ENCODE assay signal across 9 cellular contexts in the genomic region with DNA sequence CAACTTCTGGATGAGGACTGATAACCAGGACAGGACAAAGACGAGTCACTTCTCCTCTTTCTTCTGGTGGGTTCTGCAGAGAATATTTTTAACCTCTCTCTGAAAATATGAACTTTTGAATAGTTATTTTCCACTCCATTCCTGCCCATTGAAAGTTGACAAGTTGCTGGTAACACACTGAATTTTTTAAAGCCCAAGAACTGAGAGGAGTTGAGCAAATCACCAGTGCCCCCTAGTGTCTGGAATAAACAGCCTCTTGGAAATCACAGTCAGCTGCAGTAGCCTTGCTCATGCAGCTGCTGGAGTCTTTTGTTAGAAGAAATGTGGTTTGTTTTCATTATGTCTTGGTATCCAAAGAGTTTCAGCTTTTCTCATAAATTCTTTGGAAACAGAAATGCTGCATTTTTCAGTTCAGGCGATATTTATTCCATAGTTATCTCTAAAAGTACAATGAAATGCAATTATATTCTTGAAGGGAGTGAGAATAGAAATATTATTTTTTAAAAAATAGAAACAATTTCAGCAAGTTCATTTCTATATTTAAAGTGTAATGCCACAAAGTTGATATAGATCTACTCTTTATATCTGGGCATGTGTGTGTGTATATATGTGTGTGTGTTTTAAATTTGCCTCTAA.
DNase-seq lines count a peak whose midpoint lies in the region; ATAC-seq and TF ChIP-seq lines count a peak whose summit lies in the region.
"Had no signal": no experiment of that assay in that cellular context is flagged by ENCODE, and none has a peak within 500 bp of the region (broad histone marks: within the 10 kb centered on the region; RNA-seq: fewer than 3 reads in every experiment).

No MANE protein-coding gene starts in this region.

- no peaks in the 10 kb centered on the region for H3K36me3 ChIP-seq in hepatocyte (replicated peaks; ENCODE audit: insufficient read depth, low read depth)
- H3K36me3 ChIP-seq in skeletal muscle satellite cell (ENCODE audit: insufficient read depth, low read length): no peaks in the 10 kb centered on the region
- H3K36me3 ChIP-seq: neutrophil had no signal

- TF ChIP-seq CTCF in GM12865 (IDR thresholded peaks at IDR 0.05; ENCODE audit: insufficient read depth, low read depth, low read length, missing control alignments) (peak; percentile 78), hepatocyte (IDR thresholded peaks at IDR 0.05; ENCODE audit: poor library complexity) (peak; percentile 96)

- no peaks in the 10 kb centered on the region for H3K9me2 ChIP-seq in hepatocyte (replicated peaks; ENCODE audit: insufficient read depth)

- no peaks in the 10 kb centered on the region for H4K20me1 ChIP-seq in hepatocyte (ENCODE audit: insufficient read depth, poor library complexity, severe bottlenecking)

- peak overlapping the region; percentile 48 for H3K9ac ChIP-seq in skeletal muscle satellite cell (ENCODE audit: low read depth, low read length)

- peak overlapping the region; percentile 4 for H3K4me2 ChIP-seq in hepatocyte
- H3K4me2 ChIP-seq in skeletal muscle satellite cell (ENCODE audit: low read length): peak overlapping the region; percentile 36

- no peak overlapping the region for H3K27ac ChIP-seq in hepatocyte
- H3K27ac ChIP-seq: neutrophil had no signal

- H3K9me3 ChIP-seq in hepatocyte (ENCODE audit: low read depth): no peaks in the 10 kb centered on the region
- H3K9me3 ChIP-seq in skeletal muscle satellite cell (replicated peaks; ENCODE audit: low read length): peaks cover 4% of the 10 kb centered on the region
- H3K9me3 ChIP-seq: neutrophil had no signal

- no peak overlapping the region for H2AFZ ChIP-seq in hepatocyte

- H3K79me2 ChIP-seq in hepatocyte: no peaks in the 10 kb centered on the region

- H3K4me1 ChIP-seq in hepatocyte (ENCODE audit: insufficient read depth): peaks cover 4% of the 10 kb centered on the region
- peaks cover 34% of the 10 kb centered on the region for H3K4me1 ChIP-seq in skeletal muscle satellite cell (ENCODE audit: control insufficient read depth, insufficient read depth, low read length)

- DNase-seq in GM12865 (ENCODE audit: low read depth) (peak; percentile 88), NCI-H1436 (lab: John Stamatoyannopoulos, UW) (peak; percentile 82), T-helper 2 cell (peak in 4 of 5 experiments; percentile 17 to 80 (median 39)), anterior cingulate cortex (lab: John Stamatoyannopoulos, UW) (peak in 52 of 58 donors; percentile 1 to 82 (median 38)), hepatocyte (ENCODE audit: low spot score) (peak; percentile 88)

- WGBS in hepatocyte (ENCODE audit: low lambda C conversion rate, missing lambda C conversion rate): 7% methylated on average over 2 of the region's 2 CpGs

- peak; percentile 87 for ATAC-seq in HG02610 (IDR thresholded peaks at IDR 0.05; ENCODE audit: unreplicated experiment)
- no peak for ATAC-seq in HG03097 (IDR thresholded peaks at IDR 0.05; ENCODE audit: low FRiP score, unreplicated experiment)

- no peak overlapping the region for H3K4me3 ChIP-seq in GM12865 (ENCODE audit: low read depth, low read length)
- no peak overlapping the region for H3K4me3 ChIP-seq in hepatocyte
- H3K4me3 ChIP-seq in skeletal muscle satellite cell (ENCODE audit: low read length): no peak overlapping the region

- no peaks in the 10 kb centered on the region for H3K27me3 ChIP-seq in hepatocyte
- no peaks in the 10 kb centered on the region for H3K27me3 ChIP-seq in skeletal muscle satellite cell (ENCODE audit: control insufficient read depth, insufficient read depth, low read length)
- H3K27me3 ChIP-seq: neutrophil had no signal

Comparison
In these comparisons a context has a peak if more than half of its experiments do, and no peak if none do; other contexts are left out.
1. DNase-seq: peak in every context shown above with its lines; median percentile 88 in GM12865; 88 in hepatocyte; 82 in NCI-H1436; 39 in T-helper 2 cell; 38 in anterior cingulate cortex.